In genomic region chr2:101442667-101443061, GRCh38 we compare ENCODE assay signal across 17 cellular contexts. TPM values are rescaled to one million over a fixed set of nuclear protein-coding genes. Genes with fewer than 3 reads are reported as not detected.
DNase-seq lines count a peak whose midpoint lies in the region; ATAC-seq, FAIRE-seq and TF ChIP-seq lines count a peak whose summit lies in the region.
"Had no signal": no experiment of that assay in that cellular context is flagged by ENCODE, and none has a peak within 500 bp of the region (broad histone marks: within the 10 kb centered on the region; RNA-seq: fewer than 3 reads in every experiment).

No MANE protein-coding gene starts in this region.

- no peak overlapping the region for H2BK120ac ChIP-seq in mesendoderm (ENCODE audit: low read depth, low read length)

- H4K20me1 ChIP-seq in K562 (replicated peaks; ENCODE audit: control insufficient read depth, insufficient read depth, low read length), result no peaks in the 10 kb centered on the region

- H3K4me1 Mint-ChIP-seq in activated naive CD4-positive, alpha-beta T cell treated with anti-CD3 and anti-CD28 coated beads, Interleukin-2, amount 10 ng/mL, durations not matched to agents 7 days and 5 days, result peaks cover 9% of the 10 kb centered on the region

- no peak overlapping the region for H3K4me3 Mint-ChIP-seq in activated naive CD4-positive, alpha-beta T cell treated with anti-CD3 and anti-CD28 coated beads, Interleukin-2, amount 10 ng/mL, durations not matched to agents 7 days and 5 days
- H3K4me3 Mint-ChIP-seq: stimulated activated naive B cell treated with anti-CD40 and anti-IgM and Interleukin-4, amounts not matched to agents 10 μg/mL and 1 μg/mL and 100 μg/mL, for 72 hours had no signal

- no peak for TF ChIP-seq EP300 in K562 (IDR thresholded peaks at IDR 0.05; ENCODE audit: low read length)

- CTCF ChIA-PET in K562 (lab: Yijun Ruan, JAX; ENCODE audit: low intra/inter-chr PET ratio), result no interaction called here
- CTCF ChIA-PET in activated naive CD4-positive, alpha-beta T cell treated with anti-CD3 and anti-CD28 coated beads, Interleukin-2, amount 10 ng/mL, durations not matched to agents 7 days and 5 days (lab: Charles Lee), result no interaction called here

- peaks cover 4% of the 10 kb centered on the region for H3K27me3 Mint-ChIP-seq in activated naive CD4-positive, alpha-beta T cell treated with anti-CD3 and anti-CD28 coated beads, Interleukin-2, amount 10 ng/mL, durations not matched to agents 7 days and 5 days

- H2BK5ac ChIP-seq in mesendoderm (ENCODE audit: low read length), result no peak overlapping the region

- H3K23ac ChIP-seq in mesendoderm (ENCODE audit: low read length), result no peak overlapping the region

- no TSS peak for BruUV-seq in K562 (replicated peaks; lab: Mats Ljungman, UMichigan)

- H3K27ac ChIP-seq in K562 (ENCODE audit: extremely low read depth, low read depth, low read length) (no peak overlapping the region), mesendoderm (ENCODE audit: low read depth, low read length) (no peak overlapping the region)
- H3K27ac ChIP-seq: right lobe of liver had no signal

- no peak overlapping the region for H4K5ac ChIP-seq in mesendoderm (ENCODE audit: low read length)

- intact Hi-C loops in K562 (cut with micrococcal nuclease), result no loop called here

- H3K36me3 ChIP-seq in K562 (ENCODE audit: control insufficient read depth, insufficient read depth, low read length) (no peaks in the 10 kb centered on the region), mesendoderm (ENCODE audit: control insufficient read depth, insufficient read depth, low read length) (no peaks in the 10 kb centered on the region)
- H3K36me3 ChIP-seq: right lobe of liver had no signal

- no peaks in the 10 kb centered on the region for H3K79me1 ChIP-seq in mesendoderm (ENCODE audit: low read length)

- no peaks in the 10 kb centered on the region for H3K9me1 ChIP-seq in K562 (ENCODE audit: control insufficient read depth, insufficient read depth, low read length)

- H3K56ac ChIP-seq in mesendoderm (ENCODE audit: low read length), result no peak overlapping the region

- no peak overlapping the region for H2BK15ac ChIP-seq in mesendoderm (replicated peaks; ENCODE audit: low read depth)

- H3K4me3 ChIP-seq in K562, result no peak overlapping the region
- no peak overlapping the region for H3K4me3 ChIP-seq in mesendoderm (ENCODE audit: low read length)
- H3K4me3 ChIP-seq: right lobe of liver had no signal

- H3K9me3 Mint-ChIP-seq in activated naive CD4-positive, alpha-beta T cell treated with anti-CD3 and anti-CD28 coated beads, Interleukin-2, amount 10 ng/mL, durations not matched to agents 7 days and 5 days, result peaks cover 8% of the 10 kb centered on the region

- in situ Hi-C loops in K562 (cut with MboI), result no loop called here

- H3K79me2 ChIP-seq in K562 (ENCODE audit: control insufficient read depth, insufficient read depth, low read length) (no peaks in the 10 kb centered on the region), mesendoderm (ENCODE audit: control insufficient read depth, insufficient read depth, low read length) (no peaks in the 10 kb centered on the region)

- H3K27ac Mint-ChIP-seq in activated naive CD4-positive, alpha-beta T cell treated with anti-CD3 and anti-CD28 coated beads, Interleukin-2, amount 10 ng/mL, durations not matched to agents 7 days and 5 days, result no peak overlapping the region
- H3K27ac Mint-ChIP-seq: stimulated activated naive B cell treated with anti-CD40 and anti-IgM and Interleukin-4, amounts not matched to agents 10 μg/mL and 1 μg/mL and 100 μg/mL, for 72 hours had no signal

- no peak overlapping the region for H3K9ac ChIP-seq in K562 (ENCODE audit: insufficient read depth in 1 of 2, low read depth in 2 of 2, low read length in 2 of 2)
- no peak overlapping the region for H3K9ac ChIP-seq in mesendoderm (ENCODE audit: low read length)

- H3K36me3 Mint-ChIP-seq in activated naive CD4-positive, alpha-beta T cell treated with anti-CD3 and anti-CD28 coated beads, Interleukin-2, amount 10 ng/mL, durations not matched to agents 7 days and 5 days, result peaks cover 3% of the 10 kb centered on the region

- TF ChIP-seq RAD21 in K562 (CRISPR knock-in tag; conservative IDR thresholded peaks at IDR 0.05 in 1 of 2, IDR thresholded peaks at IDR 0.05 in 1 of 2), result no peak

- TF ChIP-seq CTCF in K562 (IDR thresholded peaks at IDR 0.05 in 2 of 3, conservative IDR thresholded peaks at IDR 0.05 in 1 of 3; ENCODE audit: insufficient read depth in 2 of 3, low read depth in 1 of 3, low read length in 3 of 3), result peak in 2 of 3 experiments; percentile 17 to 30; a peak in 3 of 6 replicates

- H3K27me3 ChIP-seq in K562 (ENCODE audit: control insufficient read depth in 2 of 2, insufficient read depth in 2 of 2, low read length in 2 of 2), result peaks cover 0 to 17% of the 10 kb centered on the region in 2 experiments; a peak in 2 of 5 replicates
- no peaks in the 10 kb centered on the region for H3K27me3 ChIP-seq in mesendoderm (ENCODE audit: insufficient read depth, low read length, poor library complexity)
- H3K27me3 ChIP-seq: right lobe of liver had no signal

- H3K4me2 ChIP-seq in K562 (ENCODE audit: insufficient read depth, low read length), result no peak overlapping the region
- H3K4me2 ChIP-seq in mesendoderm (ENCODE audit: low read length), result no peak overlapping the region

- ATAC-seq in K562 (peak; percentile 77), HG03097 (IDR thresholded peaks at IDR 0.05; ENCODE audit: low FRiP score, unreplicated experiment) (no peak)
- ATAC-seq: Right ventricle myocardium inferior had no signal

- no peak overlapping the region for H2AK5ac ChIP-seq in mesendoderm (ENCODE audit: low read length)

- peak; percentile 15 for DNase-seq in EH (ENCODE audit: low read depth)
- DNase-seq in HT-29 (ENCODE audit: low spot score), result peak; percentile 8
- DNase-seq in K562 (ENCODE audit: extremely low read depth in 1 of 4, low spot score in 3 of 4), result no peak
- peak; percentile 75 for DNase-seq in mesendoderm
- DNase-seq in T-helper 9 cell, result no peak
- no peak for DNase-seq in activated naive CD4-positive, alpha-beta T cell treated with anti-CD3 and anti-CD28 coated beads, Interleukin-2, amount 10 ng/mL, durations not matched to agents 7 days and 5 days
- no peak for DNase-seq in activated CD4-positive, CD25-positive, alpha-beta regulatory T cell (lab: John Stamatoyannopoulos, UW)
- DNase-seq: activated gamma-delta T cell treated with Interleukin-2 at 50 U/mL for 16 hours; C1 segment of cervical spinal cord; NCI-H1694; NCI-H526 treated with DMSO at 0.1 percent for 48 hours; right lobe of liver; stimulated activated naive B cell treated with anti-CD40 and anti-IgM and Interleukin-4, amounts not matched to agents 10 μg/mL and 1 μg/mL and 100 μg/mL, for 72 hours had no signal

- WGBS in K562 (ENCODE audit: insufficient coverage, low coverage, missing lambda C conversion rate), result 4% methylated on average over 3 of the region's 3 CpGs
- WGBS in mesendoderm (ENCODE audit: extremely low coverage, insufficient coverage, low lambda C conversion rate), result no CpG with 5 or more reads among the region's 3 CpGs

- POLR2A ChIA-PET in K562 (lab: Yijun Ruan, JAX), result interaction anchor here (0.6 kb wide), 1 partner anchor 10 kb away, joined by 3 read pairs; no protein-coding TSS in a partner anchor

- H2AFZ ChIP-seq in K562 (ENCODE audit: low read depth, low read length), result no peak overlapping the region

- no peak overlapping the region for H3K18ac ChIP-seq in mesendoderm (ENCODE audit: low read length)

- H4K8ac ChIP-seq in mesendoderm (ENCODE audit: low read depth, low read length), result no peak overlapping the region

- FAIRE-seq in K562 (lab: Jason Lieb, UNC), result no peak

- H3K4ac ChIP-seq in mesendoderm (ENCODE audit: low read depth, low read length), result no peak overlapping the region

- no peak for TF ChIP-seq POLR2A in K562 (conservative IDR thresholded peaks at IDR 0.05)

- no peaks in the 10 kb centered on the region for H3K9me3 ChIP-seq in K562 (replicated peaks; ENCODE audit: control insufficient read depth, insufficient read depth, low read depth, low read length)
- H3K9me3 ChIP-seq: right lobe of liver had no signal

- H3K4me1 ChIP-seq in K562 (replicated peaks in 1 of 2; ENCODE audit: control insufficient read depth in 2 of 2, insufficient read depth in 2 of 2, low read length in 2 of 2), result peaks cover 0 to 7% of the 10 kb centered on the region in 2 experiments; a peak in 3 of 5 replicates
- H3K4me1 ChIP-seq in mesendoderm (ENCODE audit: control insufficient read depth, low read depth, low read length), result no peaks in the 10 kb centered on the region
- H3K4me1 ChIP-seq: right lobe of liver had no signal

RNA-seq across cellular contexts. Expression of gene RFX8, which starts 32.2 kb away (rescaled TPM):
- not detected in 2 replicates for total RNA-seq in HT-29 (2014; rRNA removed; shearing (Covaris generic))
- not detected in 2 replicates for total RNA-seq in K562 (2011; cell fraction: chromatin; rRNA removed; ENCODE audit: low replicate concordance)
- total RNA-seq in K562 (2011; cell fraction: nucleolus; rRNA removed), result not detected in 2 replicates
- total RNA-seq in K562 (2011; cell fraction: nucleoplasm; rRNA removed), result not detected in 2 replicates
- total RNA-seq in K562 (2014; rRNA removed) (not detected in 2 replicates), K562 (2014; rRNA removed; fragmentation: Illumina TruSeq; extraction: Trizol) (not detected in 2 replicates), K562 (2015; rRNA removed; fragmentation: Illumina TruSeq; extraction: Trizol) (not detected in 2 replicates), K562 (2021) (not detected in 2 replicates)
- polyA plus RNA-seq in K562 (2011; rRNA removed) (not detected in 2 replicates), K562 (2014; fragmentation: Illumina TruSeq; extraction: Trizol) (not detected in 2 replicates), K562 (2014; fragmentation: Nextera tagmentation; extraction: Ambion mirVana) (not detected), K562 (2014; rRNA removed) (not detected in 2 replicates)
- polyA plus RNA-seq in K562 (2011; cell fraction: cytosol; rRNA removed), result not detected in 2 replicates
- polyA plus RNA-seq in K562 (2011; cell fraction: nucleus; rRNA removed), result not detected in 2 replicates
- not detected in 2 replicates for polyA plus RNA-seq in K562 (2012)
- not detected in 2 replicates for polyA minus RNA-seq in K562 (2011; rRNA and poly(A)+ RNA removed)
- polyA minus RNA-seq in K562 (2011; cell fraction: cytosol; rRNA and poly(A)+ RNA removed), result not detected in 2 replicates
- polyA minus RNA-seq in K562 (2011; cell fraction: nucleus; rRNA and poly(A)+ RNA removed), result not detected in 2 replicates
- polyA plus RNA-seq in mesendoderm (2013, experiment 1 of 2), result 0.10 TPM
- polyA plus RNA-seq in mesendoderm (2013, experiment 2 of 2), result 0.27 TPM
- total RNA-seq: G401, right lobe of liver, Right ventricle myocardium inferior had no signal

RNA-seq across cellular contexts. Expression of gene CREG2, which starts 55.4 kb away (rescaled TPM):
- not detected in 2 replicates for total RNA-seq in HT-29 (2014; rRNA removed; shearing (Covaris generic))
- not detected in 2 replicates for total RNA-seq in K562 (2011; cell fraction: chromatin; rRNA removed; ENCODE audit: low replicate concordance)
- total RNA-seq in K562 (2011; cell fraction: nucleolus; rRNA removed), result not detected in 2 replicates
- total RNA-seq in K562 (2011; cell fraction: nucleoplasm; rRNA removed), result not detected in 2 replicates
- not detected in 2 replicates for total RNA-seq in K562 (2014; rRNA removed)
- not detected in 2 replicates for total RNA-seq in K562 (2014; rRNA removed; fragmentation: Illumina TruSeq; extraction: Trizol)
- total RNA-seq in K562 (2015; rRNA removed; fragmentation: Illumina TruSeq; extraction: Trizol), result not detected in 2 replicates
- total RNA-seq in K562 (2021), result not detected in 2 replicates
- not detected in 2 replicates for polyA plus RNA-seq in K562 (2011; rRNA removed)
- not detected in 2 replicates for polyA plus RNA-seq in K562 (2011; cell fraction: cytosol; rRNA removed)
- polyA plus RNA-seq in K562 (2011; cell fraction: nucleus; rRNA removed), result not detected in 2 replicates
- not detected in 2 replicates for polyA plus RNA-seq in K562 (2012)
- not detected in 2 replicates for polyA plus RNA-seq in K562 (2014; fragmentation: Illumina TruSeq; extraction: Trizol)
- polyA plus RNA-seq in K562 (2014; fragmentation: Nextera tagmentation; extraction: Ambion mirVana), result not detected
- polyA plus RNA-seq in K562 (2014; rRNA removed), result not detected in 2 replicates
- not detected in 2 replicates for polyA minus RNA-seq in K562 (2011; rRNA and poly(A)+ RNA removed)
- polyA minus RNA-seq in K562 (2011; cell fraction: cytosol; rRNA and poly(A)+ RNA removed), result not detected in 2 replicates
- 0.13 TPM in 1 of 2 replicates, not detected in the other for polyA minus RNA-seq in K562 (2011; cell fraction: nucleus; rRNA and poly(A)+ RNA removed)
- polyA plus RNA-seq in mesendoderm (2013, experiment 1 of 2), result 0.08 TPM
- polyA plus RNA-seq in mesendoderm (2013, experiment 2 of 2), result 0.08 TPM
- total RNA-seq: activated CD8-positive, alpha-beta memory T cell treated with anti-CD3 and anti-CD28 coated beads for 36 hours; G401; Right ventricle myocardium inferior had no signal

Comparison
In these comparisons a context has a peak if more than half of its experiments do, and no peak if none do; other contexts are left out.
1. DNase-seq: peak in EH (single experiment), HT-29 (single experiment) and mesendoderm (single experiment); none in K562 (0 of 4), T-helper 9 cell (single experiment), activated naive CD4-positive, alpha-beta T cell treated with anti-CD3 and anti-CD28 coated beads, Interleukin-2, amount 10 ng/mL, durations not matched to agents 7 days and 5 days (single experiment) and activated CD4-positive, CD25-positive, alpha-beta regulatory T cell (0 of 4).